Comparison of ENCODE assay signal across 15 cellular contexts in the genomic region with DNA sequence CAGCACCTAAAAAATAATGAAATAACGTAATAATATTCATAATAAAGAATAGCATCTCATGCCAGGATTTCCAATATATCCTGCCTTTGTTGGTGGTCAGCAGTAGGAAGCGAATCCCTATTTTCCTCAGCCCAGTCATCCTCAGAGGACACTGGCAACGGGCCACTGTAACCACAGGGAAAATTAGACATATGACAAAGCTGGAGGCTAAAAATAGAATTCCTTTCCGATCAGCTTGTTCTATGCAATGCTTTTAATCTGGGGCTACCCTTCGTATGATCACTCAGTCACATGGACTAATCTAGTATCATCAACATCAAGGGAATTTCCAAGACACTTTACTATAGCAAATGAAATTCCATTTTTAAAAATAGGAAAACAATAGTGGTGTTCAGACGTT.
DNase-seq lines count a peak whose midpoint lies in the region; TF ChIP-seq lines count a peak whose summit lies in the region.
"Had no signal": no experiment of that assay in that cellular context is flagged by ENCODE, and none has a peak within 500 bp of the region (broad histone marks: within the 10 kb centered on the region; RNA-seq: fewer than 3 reads in every experiment).

No MANE protein-coding gene starts in this region.

- peak overlapping the region; percentile 22 for H3K4me3 ChIP-seq in endocrine pancreas (ENCODE audit: control insufficient read depth, insufficient read depth, low read length)
- no peak overlapping the region for H3K4me3 ChIP-seq in OCI-LY7 (ENCODE audit: low read depth, low read length, poor library complexity, severe bottlenecking)
- no peak overlapping the region for H3K4me3 ChIP-seq in A673 (ENCODE audit: low read depth, low read length, poor library complexity, severe bottlenecking)
- H3K4me3 ChIP-seq: colonic mucosa, hepatocyte, lung had no signal

- H2AFZ ChIP-seq in OCI-LY7 (ENCODE audit: low read length): no peak overlapping the region
- H2AFZ ChIP-seq: hepatocyte had no signal

- CTCF ChIA-PET in OCI-LY7 (lab: Charles Lee; ENCODE audit: unreplicated experiment) (no interaction called here), A673 (lab: Charles Lee) (no interaction called here)

- TF ChIP-seq CTCF in OCI-LY7 (conservative IDR thresholded peaks at IDR 0.05; ENCODE audit: low read length) (no peak), A673 (conservative IDR thresholded peaks at IDR 0.05; ENCODE audit: low read depth, low read length) (no peak)

- no peak overlapping the region for H3K27ac ChIP-seq in OCI-LY7 (ENCODE audit: low read depth, low read length, poor library complexity, severe bottlenecking)
- H3K27ac ChIP-seq in A673 (ENCODE audit: low read depth, low read length, poor library complexity, severe bottlenecking): no peak overlapping the region
- H3K27ac ChIP-seq: colonic mucosa, hepatocyte had no signal

- POLR2A ChIA-PET in OCI-LY7 (lab: Charles Lee) (no interaction called here), A673 (lab: Charles Lee; ENCODE audit: low non-redundant PET) (no interaction called here)

- H4K20me1 ChIP-seq in OCI-LY7 (ENCODE audit: insufficient read depth, low read length): no peaks in the 10 kb centered on the region

- peak; percentile 1 for DNase-seq in COLO668 (lab: John Stamatoyannopoulos, UW; ENCODE audit: unreplicated experiment)
- peak; percentile 69 for DNase-seq in M059J (ENCODE audit: low read depth)
- peak; percentile 87 for DNase-seq in lung microvascular endothelial cell (ENCODE audit: low read depth in 2 of 2)
- no peak for DNase-seq in OCI-LY7 (ENCODE audit: low spot score)
- no peak for DNase-seq in occipital lobe (lab: John Stamatoyannopoulos, UW)
- DNase-seq in A172 (ENCODE audit: low spot score): no peak
- DNase-seq in A673 (ENCODE audit: low spot score): no peak
- DNase-seq: activated naive CD4-positive, alpha-beta T cell treated with Interleukin-2 at 50 U/mL for 16 hours; BE2C; colonic mucosa; NCI-H226; stimulated activated naive B cell treated with anti-CD40 and anti-IgM and Interleukin-4, amounts not matched to agents 10 μg/mL and 1 μg/mL and 100 μg/mL, for 72 hours had no signal

- no peaks in the 10 kb centered on the region for H3K9me3 ChIP-seq in endocrine pancreas (ENCODE audit: control insufficient read depth, low read length)
- H3K9me3 ChIP-seq in OCI-LY7 (ENCODE audit: low read length): no peaks in the 10 kb centered on the region; the same call in 1 of the 2 replicates
- H3K9me3 ChIP-seq in A673 (ENCODE audit: low read depth, low read length, poor library complexity, severe bottlenecking): no peaks in the 10 kb centered on the region
- H3K9me3 ChIP-seq: BE2C, colonic mucosa had no signal

- H3K9me2 ChIP-seq in OCI-LY7 (ENCODE audit: insufficient read depth, low read length): no peaks in the 10 kb centered on the region

- no peaks in the 10 kb centered on the region for H3K36me3 ChIP-seq in endocrine pancreas (ENCODE audit: control insufficient read depth, insufficient read depth, low read length)
- H3K36me3 ChIP-seq in OCI-LY7 (ENCODE audit: insufficient read depth, low read length): no peaks in the 10 kb centered on the region
- H3K36me3 ChIP-seq in A673 (ENCODE audit: insufficient read depth, low read length, poor library complexity, severe bottlenecking): no peaks in the 10 kb centered on the region
- H3K36me3 ChIP-seq: BE2C, colonic mucosa had no signal

- no peaks in the 10 kb centered on the region for H3K27me3 ChIP-seq in endocrine pancreas (ENCODE audit: control insufficient read depth, insufficient read depth, low read length)
- H3K27me3 ChIP-seq in A673 (replicated peaks; ENCODE audit: insufficient read depth, low read depth, low read length, poor library complexity): no peaks in the 10 kb centered on the region
- H3K27me3 ChIP-seq: BE2C, colonic mucosa, hepatocyte had no signal

- intact Hi-C loops in OCI-LY7 (cut with micrococcal nuclease; ENCODE audit: unreplicated experiment): no loop called here
- intact Hi-C loops in A673 (cut with micrococcal nuclease; ENCODE audit: unreplicated experiment): no loop called here

- no peaks in the 10 kb centered on the region for H3K79me2 ChIP-seq in OCI-LY7 (ENCODE audit: insufficient read depth, low read depth, low read length)
- H3K79me2 ChIP-seq: hepatocyte had no signal

- BruUV-seq in OCI-LY7 (replicated peaks; lab: Mats Ljungman, UMichigan) (no TSS peak), A673 (replicated peaks; lab: Mats Ljungman, UMichigan) (no TSS peak)

- H3K9ac ChIP-seq in endocrine pancreas (ENCODE audit: control insufficient read depth, insufficient read depth, low read length): no peak overlapping the region

- H3K4me1 ChIP-seq in endocrine pancreas (ENCODE audit: control insufficient read depth, insufficient read depth, low read length) (peaks cover 15% of the 10 kb centered on the region), OCI-LY7 (ENCODE audit: insufficient read depth, low read length, poor library complexity, severe bottlenecking) (no peaks in the 10 kb centered on the region), A673 (ENCODE audit: insufficient read depth, low read length, poor library complexity, severe bottlenecking) (no peaks in the 10 kb centered on the region)
- H3K4me1 ChIP-seq: BE2C, colonic mucosa had no signal

- no peak overlapping the region for H3K4me2 ChIP-seq in OCI-LY7 (ENCODE audit: low read length)
- H3K4me2 ChIP-seq: hepatocyte had no signal

Comparison
In these comparisons a context has a peak if more than half of its experiments do, and no peak if none do; other contexts are left out.
1. DNase-seq: peak in COLO668 (single experiment), M059J (single experiment) and lung microvascular endothelial cell (2 of 2); none in OCI-LY7 (single experiment), occipital lobe (single experiment), A172 (single experiment) and A673 (single experiment).